Comparison of ENCODE assay signal across 18 cellular contexts in genomic region chr5:133389066-133389590, GRCh38.
"Had no signal": no experiment of that assay in that cellular context is flagged by ENCODE, and none has a peak within 500 bp of the region (broad histone marks: within the 10 kb centered on the region; RNA-seq: fewer than 3 reads in every experiment).

No MANE protein-coding gene starts in this region.

- H3K27ac ChIP-seq: body of pancreas, colonic mucosa, gastroesophageal sphincter, heart right ventricle, pancreas, right lobe of liver, testis, upper lobe of left lung had no signal

- H3K36me3 ChIP-seq: colonic mucosa, gastroesophageal sphincter, heart right ventricle, pancreas, right lobe of liver, upper lobe of left lung had no signal

- H3K4me1 ChIP-seq: body of pancreas, colonic mucosa, gastroesophageal sphincter, heart right ventricle, pancreas, right lobe of liver, testis, upper lobe of left lung had no signal

- H3K27me3 ChIP-seq: body of pancreas, colonic mucosa, pancreas, right lobe of liver, testis, upper lobe of left lung had no signal

- H3K4me3 ChIP-seq: body of pancreas, colonic mucosa, gastroesophageal sphincter, heart right ventricle, pancreas, right lobe of liver, smooth muscle cell, testis, upper lobe of left lung had no signal

- DNase-seq: activated CD4-positive, alpha-beta T cell treated with anti-CD3 and anti-CD28 coated beads, Interleukin-2, amount 10 ng/mL, durations not matched to agents 24 days and 14 days; activated CD4-positive, CD25-positive, alpha-beta regulatory T cell; activated naive CD4-positive, alpha-beta T cell treated with Interleukin-2 at 50 U/mL for 16 hours; activated T-cell treated with anti-CD3 and anti-CD28 coated beads for 4 hours; body of pancreas; colonic mucosa; heart right ventricle; natural killer cell; pancreas; right lobe of liver; stimulated activated CD4-positive, alpha-beta T cell treated with anti-CD3 and anti-CD28 coated beads, Interleukin-4, amount 100 ng/mL, for 4 hours; T-helper 1 cell; T-helper 9 cell; upper lobe of left lung had no signal

- H3K9me3 ChIP-seq: body of pancreas, colonic mucosa, gastroesophageal sphincter, heart right ventricle, pancreas, right lobe of liver, testis, upper lobe of left lung had no signal

- ATAC-seq: body of pancreas; gastroesophageal sphincter; heart right ventricle; natural killer cell; pancreas; right lobe of liver; stimulated activated memory B cell treated with anti-CD40 and anti-IgM and Interleukin-4, amounts not matched to agents 10 μg/mL and 1 μg/mL and 100 μg/mL, for 72 hours had no signal
